26 cellular contexts compared by ENCODE assay signal in the genomic region with DNA sequence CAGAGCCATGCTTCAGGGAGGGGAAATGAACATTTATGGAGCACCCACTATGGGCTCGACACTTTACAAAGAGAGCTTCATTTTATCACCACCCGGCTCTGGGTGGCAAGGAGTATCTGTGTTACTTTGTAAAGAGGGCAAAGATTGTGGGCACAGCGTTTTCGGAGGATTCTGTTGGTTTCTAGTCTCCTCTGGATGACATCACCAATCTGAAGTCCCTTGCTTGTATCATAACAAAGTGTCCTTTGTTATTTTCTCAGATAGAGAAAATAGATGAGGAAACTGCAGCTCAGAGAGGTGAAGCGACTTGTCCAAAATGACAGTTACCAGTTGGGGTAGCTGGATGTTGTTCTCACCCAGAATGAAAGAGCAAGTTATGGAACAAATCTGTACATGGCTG.
"Had no signal": no experiment of that assay in that cellular context is flagged by ENCODE, and none has a peak within 500 bp of the region (broad histone marks: within the 10 kb centered on the region; RNA-seq: fewer than 3 reads in every experiment).

No MANE protein-coding gene starts in this region.

- H3K9me3 Mint-ChIP-seq: stimulated activated naive CD8-positive, alpha-beta T cell treated with anti-CD3 and anti-CD28 coated beads, Interleukin-15, amount 100 ng/mL, for 72 hours; T-helper 1 cell treated with Interleukin-12 subunit alpha and Interleukin-12 subunit beta and Interleukin-4 antibody, amounts not matched to agents 30 μg/mL and 1 μg/mL, for 36 hours had no signal

- H3K36me3 ChIP-seq: ascending aorta, breast epithelium, esophagus muscularis mucosa, gastroesophageal sphincter, ovary, suprapubic skin had no signal

- H3K27me3 ChIP-seq: ascending aorta, breast epithelium, esophagus muscularis mucosa, gastroesophageal sphincter, ovary, suprapubic skin had no signal

- H3K27ac Mint-ChIP-seq: stimulated activated naive CD8-positive, alpha-beta T cell treated with anti-CD3 and anti-CD28 coated beads, Interleukin-15, amount 100 ng/mL, for 72 hours; T-helper 1 cell treated with Interleukin-12 subunit alpha and Interleukin-12 subunit beta and Interleukin-4 antibody, amounts not matched to agents 30 μg/mL and 1 μg/mL, for 36 hours had no signal

- ATAC-seq: gastroesophageal sphincter; psoas muscle; right cardiac atrium; stimulated activated naive CD8-positive, alpha-beta T cell treated with anti-CD3 and anti-CD28 coated beads, Interleukin-15, amount 100 ng/mL, for 72 hours had no signal

- H3K4me3 ChIP-seq: ascending aorta, breast epithelium, esophagus muscularis mucosa, gastroesophageal sphincter, lung, ovary, psoas muscle, skin epidermis, suprapubic skin had no signal

- H3K27me3 Mint-ChIP-seq: stimulated activated naive CD8-positive, alpha-beta T cell treated with anti-CD3 and anti-CD28 coated beads, Interleukin-15, amount 100 ng/mL, for 72 hours had no signal

- DNase-seq: activated CD4-positive, alpha-beta T cell treated with anti-CD3 and anti-CD28 coated beads, Interleukin-2, amount 50 U/mL, for 1 hour; activated CD4-positive, CD25-positive, alpha-beta regulatory T cell treated with anti-CD3 and anti-CD28 coated beads, Interleukin-2, amount 50 U/mL, for 72 hours; activated CD8-positive, alpha-beta memory T cell treated with anti-CD3 and anti-CD28 coated beads, Interleukin-2, amount 50 U/mL, for 4 hours; activated effector memory CD4-positive, alpha-beta T cell treated with anti-CD3 and anti-CD28 coated beads, Interleukin-2, amount 50 U/mL, for 16 hours; activated naive CD4-positive, alpha-beta T cell treated with anti-CD3 and anti-CD28 coated beads, Interleukin-2, amount 50 U/mL, for 16 hours; activated T-cell treated with anti-CD3 and anti-CD28 coated beads, Interleukin-2, amount 50 U/mL, for 48 hours; cerebellar nuclear complex; cortex of kidney; effector CD8-positive, alpha-beta T cell; islet precursor cell; right cardiac atrium; stimulated activated CD4-positive, alpha-beta T cell treated with anti-CD3 and anti-CD28 coated beads, Interleukin-15, amount 100 ng/mL, for 24 hours; stimulated activated CD4-positive, alpha-beta T cell treated with anti-CD3 and anti-CD28 coated beads, Interleukin-2, amount 100 ng/mL, for 48 hours; stimulated activated naive CD8-positive, alpha-beta T cell treated with anti-CD3 and anti-CD28 coated beads, Interleukin-15, amount 100 ng/mL, for 72 hours; trophoblast cell had no signal

- H3K27ac ChIP-seq: ascending aorta, breast epithelium, esophagus muscularis mucosa, gastroesophageal sphincter, psoas muscle, skin epidermis, suprapubic skin had no signal

- H3K9me3 ChIP-seq: ascending aorta, breast epithelium, esophagus muscularis mucosa, gastroesophageal sphincter, ovary, psoas muscle, suprapubic skin had no signal

- H3K4me1 ChIP-seq: breast epithelium had no signal

- H3K4me3 Mint-ChIP-seq: stimulated activated naive CD8-positive, alpha-beta T cell treated with anti-CD3 and anti-CD28 coated beads, Interleukin-15, amount 100 ng/mL, for 72 hours; T-helper 1 cell treated with Interleukin-12 subunit alpha and Interleukin-12 subunit beta and Interleukin-4 antibody, amounts not matched to agents 30 μg/mL and 1 μg/mL, for 36 hours had no signal

- FAIRE-seq: endothelial cell of umbilical vein had no signal

- H3K4me1 Mint-ChIP-seq: stimulated activated naive CD8-positive, alpha-beta T cell treated with anti-CD3 and anti-CD28 coated beads, Interleukin-15, amount 100 ng/mL, for 72 hours had no signal
